In genomic region chr4:143745874-143746273, GRCh38 we compare ENCODE assay signal across 4 cellular contexts.
TF ChIP-seq lines count a peak whose summit lies in the region.

No MANE protein-coding gene starts in this region.

TF ChIP-seq in HepG2, 621 proteins besides CTCF, POLR2A, EP300 and RAD21:
- no peak for TF ChIP-seq ZNF180 (CRISPR knock-in tag; IDR thresholded peaks at IDR 0.05; ENCODE audit: borderline replicate concordance, low read depth)
- no peak for TF ChIP-seq ZNF30 (CRISPR knock-in tag; IDR thresholded peaks at IDR 0.05)
- TF ChIP-seq MAFF (IDR thresholded peaks at IDR 0.05; ENCODE audit: low read depth, low read length): peak; percentile 39; the same call in 1 of the 2 replicates
- TF ChIP-seq MAFK (conservative IDR thresholded peaks at IDR 0.05 in 1 of 2, IDR thresholded peaks at IDR 0.05 in 1 of 2; ENCODE audit: low read length in 2 of 2): peak; percentile 41 to 59; a peak in 2 of 4 replicates
- TF ChIP-seq ZSCAN5A (CRISPR knock-in tag; IDR thresholded peaks at IDR 0.05; ENCODE audit: borderline replicate concordance): no peak

TF ChIP-seq in A549, 52 proteins besides CTCF, POLR2A, EP300 and RAD21:
- TF ChIP-seq NR3C1 (IDR thresholded peaks at IDR 0.05) (no peak), MAFK (IDR thresholded peaks at IDR 0.05; ENCODE audit: partially characterized antibody) (peak; percentile 12)

TF ChIP-seq in IMR-90, 13 proteins besides CTCF, POLR2A, EP300 and RAD21:
- TF ChIP-seq MXI1 (IDR thresholded peaks at IDR 0.05; ENCODE audit: borderline replicate concordance, low read depth, low read length) (no peak), NFE2L2 (IDR thresholded peaks at IDR 0.05; ENCODE audit: low read depth, low read length) (no peak), BHLHE40 (IDR thresholded peaks at IDR 0.05; ENCODE audit: low read depth, low read length) (no peak), USF2 (IDR thresholded peaks at IDR 0.05; ENCODE audit: low read depth, low read length) (no peak), RCOR1 (IDR thresholded peaks at IDR 0.05; ENCODE audit: insufficient replicate concordance, low read length) (no peak), MAFK (IDR thresholded peaks at IDR 0.05; ENCODE audit: low read depth, low read length) (0 out of 2 replicates have a peak, but pooled peaks have one; percentile 28), CEBPB (IDR thresholded peaks at IDR 0.05; ENCODE audit: low read depth, low read length) (no peak)
TF ChIP-seq in IMR-90: peak in this region for 1.

TF ChIP-seq in K562, 482 proteins besides CTCF, POLR2A, EP300 and RAD21:
- TF ChIP-seq MAFF (IDR thresholded peaks at IDR 0.05; ENCODE audit: low read length): peak; percentile 20; the same call in 1 of the 2 replicates
- no peak for TF ChIP-seq POLR3G (IDR thresholded peaks at IDR 0.05; ENCODE audit: extremely low read depth, insufficient read length, insufficient replicate concordance)
- peak; percentile 53; the same call in 1 of the 2 replicates for TF ChIP-seq ZNF316 (IDR thresholded peaks at IDR 0.05)
- TF ChIP-seq THAP12 (CRISPR knock-in tag; IDR thresholded peaks at IDR 0.05): no peak
- no peak for TF ChIP-seq E4F1 (CRISPR knock-in tag; IDR thresholded peaks at IDR 0.05; ENCODE audit: borderline replicate concordance)
- no peak for TF ChIP-seq ZBTB8A (IDR thresholded peaks at IDR 0.05; ENCODE audit: partially characterized antibody)
